ENCODE assay signal across 2 cellular contexts in genomic region chr6:3447005-3447404, GRCh38.
TF ChIP-seq lines count a peak whose summit lies in the region.

No MANE protein-coding gene starts in this region.

TF ChIP-seq in HEK293, 187 proteins besides CTCF, POLR2A, EP300 and RAD21:
- TF ChIP-seq ZNF623 (tag by site-specific recombination; IDR thresholded peaks at IDR 0.05) (peak; percentile 86), ZNF707 (tag by site-specific recombination; IDR thresholded peaks at IDR 0.05) (no peak)

TF ChIP-seq in K562, 482 proteins besides CTCF, POLR2A, EP300 and RAD21:
- peak; percentile 63 to 81 for TF ChIP-seq KDM1A (IDR thresholded peaks at IDR 0.05)
- TF ChIP-seq ZNF79 (CRISPR knock-in tag; IDR thresholded peaks at IDR 0.05; ENCODE audit: low read depth): no peak
- TF ChIP-seq MTA2 (IDR thresholded peaks at IDR 0.05; ENCODE audit: low read depth): no peak
- TF ChIP-seq ZNF75A (CRISPR knock-in tag; IDR thresholded peaks at IDR 0.05): no peak
- no peak for TF ChIP-seq TCF3 (CRISPR knock-in tag; IDR thresholded peaks at IDR 0.05)
- no peak for TF ChIP-seq SETDB1 (IDR thresholded peaks at IDR 0.05; ENCODE audit: low read length)
- peak; percentile 76 for TF ChIP-seq RBM25 (IDR thresholded peaks at IDR 0.05; ENCODE audit: low read depth, low read length, severe bottlenecking)
- peak; percentile 91 for TF ChIP-seq BCOR (IDR thresholded peaks at IDR 0.05)
- no peak for TF ChIP-seq CHD4 (IDR thresholded peaks at IDR 0.05; ENCODE audit: insufficient read depth, insufficient replicate concordance, low read depth, low read length, poor library complexity, severe bottlenecking)
- no peak for TF ChIP-seq EP400 (IDR thresholded peaks at IDR 0.05)
- TF ChIP-seq, protein P1, sequence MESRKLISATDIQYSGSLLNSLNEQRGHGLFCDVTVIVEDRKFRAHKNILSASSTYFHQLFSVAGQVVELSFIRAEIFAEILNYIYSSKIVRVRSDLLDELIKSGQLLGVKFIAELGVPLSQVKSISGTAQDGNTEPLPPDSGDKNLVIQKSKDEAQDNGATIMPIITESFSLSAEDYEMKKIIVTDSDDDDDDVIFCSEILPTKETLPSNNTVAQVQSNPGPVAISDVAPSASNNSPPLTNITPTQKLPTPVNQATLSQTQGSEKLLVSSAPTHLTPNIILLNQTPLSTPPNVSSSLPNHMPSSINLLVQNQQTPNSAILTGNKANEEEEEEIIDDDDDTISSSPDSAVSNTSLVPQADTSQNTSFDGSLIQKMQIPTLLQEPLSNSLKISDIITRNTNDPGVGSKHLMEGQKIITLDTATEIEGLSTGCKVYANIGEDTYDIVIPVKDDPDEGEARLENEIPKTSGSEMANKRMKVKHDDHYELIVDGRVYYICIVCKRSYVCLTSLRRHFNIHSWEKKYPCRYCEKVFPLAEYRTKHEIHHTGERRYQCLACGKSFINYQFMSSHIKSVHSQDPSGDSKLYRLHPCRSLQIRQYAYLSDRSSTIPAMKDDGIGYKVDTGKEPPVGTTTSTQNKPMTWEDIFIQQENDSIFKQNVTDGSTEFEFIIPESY (CRISPR knock-in tag; IDR thresholded peaks at IDR 0.05): no peak
- no peak for TF ChIP-seq ZNF175 (CRISPR knock-in tag; IDR thresholded peaks at IDR 0.05; ENCODE audit: low read depth)
- no peak for TF ChIP-seq HMG20A (CRISPR knock-in tag; conservative IDR thresholded peaks at IDR 0.05)
- TF ChIP-seq HDAC2 (IDR thresholded peaks at IDR 0.05): peak; percentile 31; the same call in 1 of the 2 replicates
- TF ChIP-seq ZNF589 (CRISPR knock-in tag; IDR thresholded peaks at IDR 0.05; ENCODE audit: low read depth): no peak
- no peak for TF ChIP-seq REST (CRISPR knock-in tag; IDR thresholded peaks at IDR 0.05; ENCODE audit: low read depth)
- peak; percentile 66; the same call in 1 of the 2 replicates for TF ChIP-seq SMARCA5 (IDR thresholded peaks at IDR 0.05)
